9 cellular contexts compared by ENCODE assay signal in genomic region chr7:149625947-149626392, GRCh38.
DNase-seq lines count a peak whose midpoint lies in the region; ATAC-seq and TF ChIP-seq lines count a peak whose summit lies in the region.
"Had no signal": no experiment of that assay in that cellular context is flagged by ENCODE, and none has a peak within 500 bp of the region (broad histone marks: within the 10 kb centered on the region; RNA-seq: fewer than 3 reads in every experiment).

No MANE protein-coding gene starts in this region.

- no peaks in the 10 kb centered on the region for H3K27me3 ChIP-seq in parathyroid adenoma (ENCODE audit: control insufficient read depth, insufficient read depth, low read length)
- H3K27me3 ChIP-seq: body of pancreas had no signal

- peak overlapping the region; percentile 99 for H2AFZ ChIP-seq in parathyroid adenoma

- H3K9ac ChIP-seq in parathyroid adenoma = no peak overlapping the region

- no peaks in the 10 kb centered on the region for H3K9me3 ChIP-seq in parathyroid adenoma (ENCODE audit: control insufficient read depth, low read length)
- H3K9me3 ChIP-seq: body of pancreas had no signal

- peaks cover 10% of the 10 kb centered on the region for H3K79me2 ChIP-seq in parathyroid adenoma

- H3K36me3 ChIP-seq in parathyroid adenoma (ENCODE audit: control insufficient read depth, insufficient read depth, low read length) = no peaks in the 10 kb centered on the region

- H3K27ac ChIP-seq in parathyroid adenoma = no peak overlapping the region

- ATAC-seq in GM19397 (IDR thresholded peaks at IDR 0.05; ENCODE audit: unreplicated experiment) = no peak

- peaks cover 9% of the 10 kb centered on the region for H3K4me1 ChIP-seq in parathyroid adenoma

- peak overlapping the region; percentile 39 for H3K4me2 ChIP-seq in parathyroid adenoma (ENCODE audit: low read length)

- peak overlapping the region; percentile 62 for H3K4me3 ChIP-seq in parathyroid adenoma (ENCODE audit: low read depth, low read length)

- DNase-seq in COLO829 (ENCODE audit: low spot score) = peak; percentile 28
- peak; percentile 33 for DNase-seq in HuH-7 (ENCODE audit: low spot score)
- DNase-seq in cerebellar cortex (ENCODE audit: low spot score) = peak; percentile 80
- DNase-seq in hippocampal formation (lab: John Stamatoyannopoulos, UW) = no peak
- DNase-seq in activated CD8-positive, alpha-beta memory T cell treated with anti-CD3 and anti-CD28 coated beads, Interleukin-2, amount 50 U/mL, for 4 hours = no peak
- DNase-seq in DMS 273 treated with DMSO at 0.1 percent for 48 hours (lab: John Stamatoyannopoulos, UW) = no peak

- no peak for TF ChIP-seq CTCF in parathyroid adenoma (IDR thresholded peaks at IDR 0.05)

Comparison
In these comparisons a context has a peak if more than half of its experiments do, and no peak if none do; other contexts are left out.
1. DNase-seq: peak in COLO829 (single experiment), HuH-7 (single experiment) and cerebellar cortex (single experiment); none in hippocampal formation (0 of 2), activated CD8-positive, alpha-beta memory T cell treated with anti-CD3 and anti-CD28 coated beads, Interleukin-2, amount 50 U/mL, for 4 hours (single experiment) and DMS 273 treated with DMSO at 0.1 percent for 48 hours (single experiment).